9 cellular contexts compared by ENCODE assay signal in genomic region chr13:45700971-45701900, GRCh38.
DNase-seq lines count a peak whose midpoint lies in the region; ATAC-seq, FAIRE-seq and TF ChIP-seq lines count a peak whose summit lies in the region.
"Had no signal": no experiment of that assay in that cellular context is flagged by ENCODE, and none has a peak within 500 bp of the region (broad histone marks: within the 10 kb centered on the region; RNA-seq: fewer than 3 reads in every experiment).

No MANE protein-coding gene starts in this region.

- H3K4me3 ChIP-seq in brain microvascular endothelial cell (ENCODE audit: low read depth, low read length) = no peak overlapping the region
- H3K4me3 ChIP-seq: lung had no signal

- peaks cover 9% of the 10 kb centered on the region for H3K27me3 ChIP-seq in brain microvascular endothelial cell (replicated peaks)

- in situ Hi-C loops in brain microvascular endothelial cell (cut with HindIII; ENCODE audit: low pct_ligation_motif_present, low sequenced_read_pairs) = no loop called here

- ATAC-seq in GM19468 (IDR thresholded peaks at IDR 0.05; ENCODE audit: extremely low read depth, unreplicated experiment) (peak; percentile 79), HG03066 (IDR thresholded peaks at IDR 0.05; ENCODE audit: low read depth, unreplicated experiment) (peak; percentile 47)

- peak; percentile 36 for TF ChIP-seq CTCF in brain microvascular endothelial cell (IDR thresholded peaks at IDR 0.05; ENCODE audit: low read depth, low read length, missing control alignments)

- no peak overlapping the region for H3K27ac ChIP-seq in brain microvascular endothelial cell

- H3K36me3 ChIP-seq in brain microvascular endothelial cell (replicated peaks) = no peaks in the 10 kb centered on the region

- FAIRE-seq in GM18507 (lab: Jason Lieb, UNC) (peak; percentile 96), urothelium cell line (lab: Jason Lieb, UNC) (no peak)

- DNase-seq in GM18507 (ENCODE audit: extremely low spot score, insufficient read length, low read depth) = no peak
- no peak for DNase-seq in brain microvascular endothelial cell
- DNase-seq in urothelium cell line (ENCODE audit: low spot score) = no peak
- no peak for DNase-seq in T1000 (lab: John Stamatoyannopoulos, UW)
- DNase-seq in NCI-H524 (lab: John Stamatoyannopoulos, UW) = no peak
- no peak for DNase-seq in activated effector memory CD4-positive, alpha-beta T cell treated with Interleukin-2 at 50 U/mL for 16 hours
